Comparison of ENCODE assay signal across 14 cellular contexts in the genomic region with DNA sequence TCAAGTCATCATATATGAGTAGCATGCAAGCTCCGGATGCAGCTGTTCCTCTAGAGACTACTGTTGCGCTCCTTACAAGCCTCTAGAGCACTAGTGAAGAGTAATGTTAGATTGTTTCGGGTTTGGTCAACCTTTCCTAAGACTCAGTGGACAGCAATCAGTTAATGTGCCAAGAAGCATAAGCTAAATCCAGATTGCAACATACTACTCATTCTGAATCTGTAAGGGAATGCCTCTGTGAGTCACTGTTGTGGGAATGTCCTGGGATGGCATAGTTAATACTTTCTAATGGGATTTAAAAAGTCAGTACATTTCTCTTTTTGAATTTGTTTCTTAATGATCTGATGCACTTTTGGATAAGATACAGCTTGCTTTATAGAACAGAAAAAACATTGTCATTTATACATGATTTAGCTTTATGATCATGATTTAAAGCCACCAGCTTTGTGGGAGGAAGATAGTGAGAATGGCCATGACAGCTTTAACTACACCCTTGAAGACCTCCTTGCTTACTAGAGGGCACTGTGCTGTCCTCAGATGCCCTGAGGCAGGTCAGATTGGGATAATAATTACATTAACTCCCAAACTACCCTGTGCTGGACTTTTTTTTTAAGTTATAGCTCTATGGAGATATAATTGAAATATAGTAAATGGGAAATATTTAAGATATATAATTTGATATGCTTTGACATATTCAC.
DNase-seq lines count a peak whose midpoint lies in the region; ATAC-seq and TF ChIP-seq lines count a peak whose summit lies in the region.
"Had no signal": no experiment of that assay in that cellular context is flagged by ENCODE, and none has a peak within 500 bp of the region (broad histone marks: within the 10 kb centered on the region; RNA-seq: fewer than 3 reads in every experiment).

No MANE protein-coding gene starts in this region.

- no peak overlapping the region for H3K4me2 ChIP-seq in trophoblast cell (ENCODE audit: low read length)

- CTCF ChIA-PET in RWPE1 (lab: Yijun Ruan, JAX) = interaction anchor here (0.5 kb wide), 1 partner anchor 1192 kb away, joined by 3 read pairs; no protein-coding TSS in a partner anchor

- intact Hi-C loops in vagina (cut with DNase I) = no loop called here

- POLR2A ChIA-PET in RWPE1 (lab: Yijun Ruan, JAX; ENCODE audit: low non-redundant PET) = no interaction called here

- no peaks in the 10 kb centered on the region for H3K9me3 ChIP-seq in trophoblast cell (ENCODE audit: insufficient read depth, low read depth, low read length)
- H3K9me3 ChIP-seq in vagina = no peaks in the 10 kb centered on the region

- H2BK120ac ChIP-seq in trophoblast cell (ENCODE audit: insufficient read depth, low read length, poor library complexity) = no peak overlapping the region

- H3K4me3 ChIP-seq in trophoblast cell (ENCODE audit: low read depth, low read length) (no peak overlapping the region), vagina (no peak overlapping the region)
- H3K4me3 ChIP-seq: skin epidermis had no signal

- WGBS in trophoblast cell (ENCODE audit: extremely low coverage, insufficient coverage, insufficient read length) = no CpG with 5 or more reads among the region's 3 CpGs

- no peak overlapping the region for H2BK5ac ChIP-seq in trophoblast cell (ENCODE audit: low read depth, low read length, poor library complexity)

- no peak for TF ChIP-seq POLR2A in vagina (IDR thresholded peaks at IDR 0.05)

- peaks cover 2% of the 10 kb centered on the region for H3K79me1 ChIP-seq in trophoblast cell (ENCODE audit: low read length)

- H3K4me1 ChIP-seq in trophoblast cell (ENCODE audit: control insufficient read depth in 1 of 2, insufficient read depth in 2 of 2, low read length in 2 of 2) = peaks cover 3 to 10% of the 10 kb centered on the region in 2 experiments
- H3K4me1 ChIP-seq in vagina = no peaks in the 10 kb centered on the region

- peak overlapping the region; percentile 82 for H3K27ac ChIP-seq in RWPE1
- peak overlapping the region; percentile 15 for H3K27ac ChIP-seq in trophoblast cell (ENCODE audit: low read depth, low read length)
- no peak overlapping the region for H3K27ac ChIP-seq in vagina
- H3K27ac ChIP-seq: skin epidermis had no signal

- no peak overlapping the region for H2BK12ac ChIP-seq in trophoblast cell (ENCODE audit: low read length)

- no peak overlapping the region for H3K18ac ChIP-seq in trophoblast cell (ENCODE audit: low read length)

- no peaks in the 10 kb centered on the region for H3K79me2 ChIP-seq in trophoblast cell (ENCODE audit: control insufficient read depth, insufficient read depth, low read length, poor library complexity)

- H3K36me3 ChIP-seq in trophoblast cell (ENCODE audit: control insufficient read depth in 1 of 2, insufficient read depth in 2 of 2, low read length in 2 of 2) = no peaks in the 10 kb centered on the region
- H3K36me3 ChIP-seq in vagina = no peaks in the 10 kb centered on the region

- no peaks in the 10 kb centered on the region for H3K27me3 ChIP-seq in trophoblast cell (ENCODE audit: insufficient read depth, low read length)
- no peaks in the 10 kb centered on the region for H3K27me3 ChIP-seq in vagina

- no peak overlapping the region for H2AK5ac ChIP-seq in trophoblast cell (ENCODE audit: low read length)

- ATAC-seq in esophagus mucosa (peak; percentile 61), GM21786 (IDR thresholded peaks at IDR 0.05; ENCODE audit: unreplicated experiment) (no peak)
- ATAC-seq: HCT116 had no signal

- peak; percentile 73 for DNase-seq in ELR (ENCODE audit: low read depth)
- DNase-seq in RWPE1 (ENCODE audit: low spot score) = peak; percentile 89
- DNase-seq in trophoblast cell = peak; percentile 12 to 73
- no peak for DNase-seq in vagina (ENCODE audit: extremely low spot score in 2 of 2)
- no peak for DNase-seq in stimulated activated naive CD4-positive, alpha-beta T cell treated with Interleukin-2 at 50 U/mL for 16 hours (lab: John Stamatoyannopoulos, UW)
- no peak for DNase-seq in NCI-H510A (lab: John Stamatoyannopoulos, UW)
- DNase-seq: amygdala, DND-41, glutamatergic neuron, NCI-H524 had no signal

- no peak overlapping the region for H4K91ac ChIP-seq in trophoblast cell (ENCODE audit: low read depth, low read length)

- no peak overlapping the region for H3K23ac ChIP-seq in trophoblast cell (ENCODE audit: low read length)

- no peak overlapping the region for H4K8ac ChIP-seq in trophoblast cell (ENCODE audit: low read depth, low read length)

- no peak overlapping the region for H3K14ac ChIP-seq in trophoblast cell (ENCODE audit: low read length)

- H3K4ac ChIP-seq in trophoblast cell (ENCODE audit: low read depth, low read length) = no peak overlapping the region

- H2AFZ ChIP-seq in trophoblast cell (ENCODE audit: insufficient read depth, low read length, poor library complexity) = no peak overlapping the region

- no peak overlapping the region for H4K12ac ChIP-seq in trophoblast cell (ENCODE audit: low read depth, low read length)

- TF ChIP-seq CTCF in RWPE1 (conservative IDR thresholded peaks at IDR 0.05; ENCODE audit: low read depth) (no peak), vagina (IDR thresholded peaks at IDR 0.05) (no peak)

- no peak overlapping the region for H3K9ac ChIP-seq in trophoblast cell (ENCODE audit: low read length)

Comparison
In these comparisons a context has a peak if more than half of its experiments do, and no peak if none do; other contexts are left out.
1. DNase-seq: peak in ELR (single experiment), RWPE1 (single experiment) and trophoblast cell (2 of 2); none in vagina (0 of 2), stimulated activated naive CD4-positive, alpha-beta T cell treated with Interleukin-2 at 50 U/mL for 16 hours (single experiment) and NCI-H510A (single experiment).